7 cellular contexts compared by ENCODE assay signal in the genomic region with DNA sequence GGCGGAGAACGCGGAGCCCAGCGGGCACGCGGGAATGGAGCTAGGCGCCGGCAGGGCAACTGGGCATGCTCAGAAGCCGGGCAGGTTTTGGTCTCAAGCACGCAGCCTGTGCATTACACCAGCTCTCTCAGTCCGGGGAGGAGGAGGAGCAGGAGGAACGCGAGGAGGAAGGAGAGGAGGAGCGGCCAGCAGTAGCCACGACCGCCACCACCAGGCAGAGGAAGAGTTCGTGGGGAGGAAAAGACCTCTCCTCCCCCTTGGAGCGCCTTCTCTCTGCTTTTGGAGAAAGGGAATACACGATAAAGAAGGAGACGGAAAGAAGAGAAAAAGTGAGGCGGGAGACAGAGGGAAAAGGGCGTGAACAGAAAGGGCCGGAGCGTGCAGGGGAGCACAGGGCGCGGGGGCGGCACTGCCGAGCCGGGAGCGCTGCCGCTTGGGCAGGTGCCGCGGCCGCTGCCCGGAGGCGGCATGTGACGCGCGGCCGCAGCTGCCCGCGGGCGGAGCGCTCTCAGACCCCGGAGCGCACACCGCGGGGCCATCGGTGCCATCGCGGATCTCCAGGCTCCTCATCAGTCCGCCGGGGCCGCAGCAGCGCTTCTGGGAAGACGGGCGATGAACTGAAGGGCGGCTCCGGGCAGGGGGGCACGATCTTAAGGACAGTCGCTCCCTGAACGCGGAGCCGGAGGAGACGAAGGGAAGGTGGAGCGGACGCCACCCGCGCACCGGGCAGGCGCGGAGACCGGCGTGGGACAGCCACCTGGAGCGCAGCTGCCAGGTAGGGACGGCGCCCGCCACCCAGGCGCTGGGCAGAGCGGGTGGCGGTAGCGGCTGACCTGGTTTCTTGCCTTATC. TPM values are rescaled to one million over a fixed set of nuclear protein-coding genes. Genes with fewer than 3 reads are reported as not detected.
A peak's percentile ranks its signal among the peaks of the same experiment; 100 is the strongest.
DNase-seq lines count a peak whose midpoint lies in the region; ATAC-seq and TF ChIP-seq lines count a peak whose summit lies in the region.

A gene (plus strand): TSS at position 116 of the 851 bp plus-strand sequence. CDS start 520,884 bp downstream, outside the sequence.

- peak within 1 kb of the TSS; percentile 59 to 64 for H3K4me3 Mint-ChIP-seq in stimulated activated naive B cell treated with anti-CD40 and anti-IgM and Interleukin-4, amounts not matched to agents 10 μg/mL and 1 μg/mL and 100 μg/mL, for 72 hours

- peak within 1 kb of the TSS; percentile 79 for H3K27ac Mint-ChIP-seq in stimulated activated naive B cell treated with anti-CD40 and anti-IgM and Interleukin-4, amounts not matched to agents 10 μg/mL and 1 μg/mL and 100 μg/mL, for 72 hours

- no peaks in the 10 kb centered on the region for H3K9me3 Mint-ChIP-seq in stimulated activated naive B cell treated with anti-CD40 and anti-IgM and Interleukin-4, amounts not matched to agents 10 μg/mL and 1 μg/mL and 100 μg/mL, for 72 hours

- H3K4me3 ChIP-seq in H7 (ENCODE audit: insufficient read depth, low read depth, low read length) (peak within 1 kb of the TSS; percentile 64), breast epithelium (peak within 1 kb of the TSS; percentile 33 to 66 (median 59)), left lung (peak within 1 kb of the TSS; percentile 50 to 52)

- no peaks in the 10 kb centered on the region for H3K9me3 ChIP-seq in breast epithelium
- no peaks in the 10 kb centered on the region for H3K9me3 ChIP-seq in left lung

- peaks cover 36 to 50% of the 10 kb centered on the region in 2 donors for H3K27me3 Mint-ChIP-seq in stimulated activated naive B cell treated with anti-CD40 and anti-IgM and Interleukin-4, amounts not matched to agents 10 μg/mL and 1 μg/mL and 100 μg/mL, for 72 hours

- H3K4me1 ChIP-seq in breast epithelium (no peaks in the 10 kb centered on the region), left lung (peaks cover 5 to 23% of the 10 kb centered on the region in 2 donors)

- no peak for TF ChIP-seq POLR2A in breast epithelium (IDR thresholded peaks at IDR 0.05)

- no peaks in the 10 kb centered on the region for H3K36me3 ChIP-seq in H7 (replicated peaks; ENCODE audit: control insufficient read depth, insufficient read depth, low read length)
- H3K36me3 ChIP-seq in breast epithelium = no peaks in the 10 kb centered on the region
- no peaks in the 10 kb centered on the region for H3K36me3 ChIP-seq in left lung

- DNase-seq in H7 (peak; percentile 82), NCI-H510A (lab: John Stamatoyannopoulos, UW) (peak; percentile 58), breast epithelium (ENCODE audit: low spot score in 2 of 2) (peak in 1 of 2 donors; percentile 20), left lung (peak; percentile 83 to 86), NCI-H2107 (lab: John Stamatoyannopoulos, UW) (no peak), NCI-H524 treated with DMSO at 0.1 percent for 48 hours (lab: John Stamatoyannopoulos, UW) (no peak)
- no peak for DNase-seq in stimulated activated naive B cell treated with anti-CD40 and anti-IgM and Interleukin-4, amounts not matched to agents 10 μg/mL and 1 μg/mL and 100 μg/mL, for 72 hours

- no peaks in the 10 kb centered on the region for H3K36me3 Mint-ChIP-seq in stimulated activated naive B cell treated with anti-CD40 and anti-IgM and Interleukin-4, amounts not matched to agents 10 μg/mL and 1 μg/mL and 100 μg/mL, for 72 hours

- H3K4me1 Mint-ChIP-seq in stimulated activated naive B cell treated with anti-CD40 and anti-IgM and Interleukin-4, amounts not matched to agents 10 μg/mL and 1 μg/mL and 100 μg/mL, for 72 hours = peaks cover 7 to 20% of the 10 kb centered on the region in 2 donors

- ATAC-seq in left lung = peak; percentile 95
- no peak for ATAC-seq in stimulated activated naive B cell treated with anti-CD40 and anti-IgM and Interleukin-4, amounts not matched to agents 10 μg/mL and 1 μg/mL and 100 μg/mL, for 72 hours (replicated peaks)

- intact Hi-C loops in breast epithelium (cut with DNase I; ENCODE audit: low total_unique reads) (no loop called here), left lung (cut with DNase I) (no loop called here)

- H3K27ac ChIP-seq in breast epithelium (no peak within 1 kb of the TSS), left lung (peak within 1 kb of the TSS in 1 of 2 donors; percentile 16)

- TF ChIP-seq CTCF in breast epithelium (IDR thresholded peaks at IDR 0.05) (no peak), left lung (IDR thresholded peaks at IDR 0.05) (no peak)

- H3K27me3 ChIP-seq in H7 (ENCODE audit: control insufficient read depth, insufficient read depth, low read length) (peaks cover 40% of the 10 kb centered on the region), breast epithelium (peaks cover 0 to 27% of the 10 kb centered on the region in 2 donors), left lung (peaks cover 38 to 59% of the 10 kb centered on the region in 2 donors)

RNA-seq across cellular contexts. Expression of the gene that starts here (rescaled TPM):
- total RNA-seq in H7 (2014; rRNA removed; shearing (Covaris generic)) = 4.7 and 6.9 TPM in 2 replicates
- total RNA-seq in breast epithelium = 1 to 10 TPM; 1.6 to 4.8 (median 4.6) TPM
- total RNA-seq in left lung = 1 to 10 TPM; 3.1 to 6.7 TPM

Comparison
In these comparisons a context has a peak if more than half of its experiments do, and no peak if none do; other contexts are left out.
1. DNase-seq: peak in H7 (single experiment), NCI-H510A (single experiment) and left lung (2 of 2); none in stimulated activated naive B cell treated with anti-CD40 and anti-IgM and Interleukin-4, amounts not matched to agents 10 μg/mL and 1 μg/mL and 100 μg/mL, for 72 hours (single experiment), NCI-H2107 (single experiment) and NCI-H524 treated with DMSO at 0.1 percent for 48 hours (single experiment).
2. Peak in every context shown above with its lines, with median percentiles within 50 percentile points of each other: H3K4me3 ChIP-seq.